8 cellular contexts compared by ENCODE assay signal in the genomic region with DNA sequence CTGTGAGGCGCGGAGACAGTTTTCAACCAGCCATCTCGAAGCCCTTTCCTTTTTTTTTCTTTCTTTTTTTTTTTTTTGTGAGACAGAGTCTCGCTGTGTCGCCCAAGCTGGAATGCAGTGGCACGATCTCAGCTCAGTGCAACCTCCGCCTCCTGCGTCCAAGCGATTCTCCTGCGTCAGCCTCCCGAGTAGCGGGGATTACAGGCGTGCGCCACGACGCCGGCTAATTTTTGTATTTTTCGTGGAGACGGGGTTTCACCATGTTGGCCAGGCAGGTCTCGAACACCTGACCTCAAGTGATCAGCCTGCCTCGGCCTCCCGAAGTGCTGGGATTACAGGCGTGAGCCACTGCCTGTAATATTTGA. TPM values are rescaled to one million over a fixed set of nuclear protein-coding genes. Genes with fewer than 3 reads are reported as not detected.
A peak's percentile ranks its signal among the peaks of the same experiment; 100 is the strongest.
DNase-seq lines count a peak whose midpoint lies in the region; ATAC-seq and TF ChIP-seq lines count a peak whose summit lies in the region.
"Not testable (repeated sequence)": the region's sequence is repeated elsewhere in the genome, so short reads cannot be mapped to it uniquely, and the experiment has no call there.

No MANE protein-coding gene starts in this region.

- H3K4me1 ChIP-seq in GM23338 (ENCODE audit: insufficient read depth) (peaks cover 18% of the 10 kb centered on the region), SJSA1 (replicated peaks) (peaks cover 16% of the 10 kb centered on the region), hepatocyte (ENCODE audit: insufficient read depth) (peaks cover 23% of the 10 kb centered on the region)
- H3K4me1 ChIP-seq in mucosa of descending colon (ENCODE audit: low read depth); urinary bladder (ENCODE audit: insufficient read depth): not testable (repeated sequence)

- DNase-seq in GM23338 (ENCODE audit: low spot score); SJSA1 (ENCODE audit: low read depth in 1 of 2, low spot score in 2 of 2); effector memory CD8-positive, alpha-beta T cell; hepatocyte (ENCODE audit: low spot score); retinal pigment epithelial cell (ENCODE audit: low read depth): not testable (repeated sequence)
- DNase-seq in mucosa of descending colon, result peak in 2 of 3 donors; percentile 57 to 68

- not testable (repeated sequence) for H3K9me3 ChIP-seq in SJSA1 (replicated peaks); hepatocyte (ENCODE audit: low read depth); mucosa of descending colon

- H3K36me3 ChIP-seq in GM23338 (ENCODE audit: insufficient read depth); SJSA1; hepatocyte (replicated peaks; ENCODE audit: insufficient read depth, low read depth); mucosa of descending colon (ENCODE audit: low read depth); urinary bladder (ENCODE audit: insufficient read depth): not testable (repeated sequence)

- not testable (repeated sequence) for H3K27ac ChIP-seq in GM23338 (ENCODE audit: low read depth); SJSA1
- peak overlapping the region; percentile 91 for H3K27ac ChIP-seq in hepatocyte
- peak overlapping the region; percentile 80 for H3K27ac ChIP-seq in urinary bladder (ENCODE audit: low read depth)

- WGBS in hepatocyte (ENCODE audit: low lambda C conversion rate, missing lambda C conversion rate), result 10% methylated on average over 21 of the region's 23 CpGs
- WGBS in urinary bladder, result 12% methylated on average over 23 of the region's 23 CpGs

- H3K9me2 ChIP-seq in GM23338 (ENCODE audit: insufficient read depth); hepatocyte (replicated peaks; ENCODE audit: insufficient read depth): not testable (repeated sequence)

- H3K36me3 Mint-ChIP-seq in GM23338 (ENCODE audit: low read depth); activated naive CD8-positive, alpha-beta T cell: not testable (repeated sequence)
- peaks cover 14% of the 10 kb centered on the region for H3K36me3 Mint-ChIP-seq in effector memory CD8-positive, alpha-beta T cell (ENCODE audit: insufficient read depth)

- not testable (repeated sequence) for H3K79me2 ChIP-seq in GM23338 (replicated peaks; ENCODE audit: insufficient read depth)
- H3K79me2 ChIP-seq in hepatocyte, result peaks cover 37% of the 10 kb centered on the region

- H4K20me1 ChIP-seq in GM23338 (replicated peaks; ENCODE audit: insufficient read depth), result not testable (repeated sequence)
- H4K20me1 ChIP-seq in hepatocyte (ENCODE audit: insufficient read depth, poor library complexity, severe bottlenecking), result peaks cover 25% of the 10 kb centered on the region

- H3K4me3 ChIP-seq in GM23338 (peak overlapping the region; percentile 82), SJSA1 (peak overlapping the region; percentile 58), hepatocyte (peak overlapping the region; percentile 26), mucosa of descending colon (peak overlapping the region; percentile 67), retinal pigment epithelial cell (ENCODE audit: low read length) (peak overlapping the region; percentile 44), urinary bladder (ENCODE audit: low read depth, low read length) (peak overlapping the region; percentile 72)

- H3K27me3 ChIP-seq in GM23338 (ENCODE audit: insufficient read depth), result peaks cover 67% of the 10 kb centered on the region
- H3K27me3 ChIP-seq in SJSA1 (replicated peaks); hepatocyte: not testable (repeated sequence)

- H3K4me1 Mint-ChIP-seq in GM23338, result peaks cover 30% of the 10 kb centered on the region; the same call in 2 of the 3 replicates
- peaks cover 18% of the 10 kb centered on the region for H3K4me1 Mint-ChIP-seq in activated naive CD8-positive, alpha-beta T cell (ENCODE audit: low read depth)
- not testable (repeated sequence) for H3K4me1 Mint-ChIP-seq in effector memory CD8-positive, alpha-beta T cell (ENCODE audit: low read depth in 2 of 2)

- TF ChIP-seq CTCF in GM23338 (conservative IDR thresholded peaks at IDR 0.05; ENCODE audit: low read depth in 2 of 2); hepatocyte (IDR thresholded peaks at IDR 0.05; ENCODE audit: poor library complexity); mucosa of descending colon (IDR thresholded peaks at IDR 0.05); retinal pigment epithelial cell (conservative IDR thresholded peaks at IDR 0.05; ENCODE audit: low read depth, low read length): not testable (repeated sequence)

- H2AFZ ChIP-seq in GM23338 (peak overlapping the region; percentile 97), hepatocyte (peak overlapping the region; percentile 69)

- H3K27ac Mint-ChIP-seq in GM23338; activated naive CD8-positive, alpha-beta T cell; effector memory CD8-positive, alpha-beta T cell: not testable (repeated sequence)

- peak overlapping the region; percentile 96 for H3K4me2 ChIP-seq in GM23338
- H3K4me2 ChIP-seq in hepatocyte, result peak overlapping the region; percentile 96

- peaks cover 51% of the 10 kb centered on the region for H3K27me3 Mint-ChIP-seq in GM23338 (ENCODE audit: insufficient read depth, low read depth, poor library complexity)
- peaks cover 45% of the 10 kb centered on the region for H3K27me3 Mint-ChIP-seq in activated naive CD8-positive, alpha-beta T cell
- H3K27me3 Mint-ChIP-seq in effector memory CD8-positive, alpha-beta T cell, result peaks cover 58 to 82% of the 10 kb centered on the region in 2 donors

- intact Hi-C loops in mucosa of descending colon (cut with DNase I, micrococcal nuclease), result not testable (repeated sequence)

- not testable (repeated sequence) for ATAC-seq in GM23338; effector memory CD8-positive, alpha-beta T cell (replicated peaks); mucosa of descending colon

- not testable (repeated sequence) for H3F3A ChIP-seq in GM23338 (replicated peaks; ENCODE audit: low read depth)

- not testable (repeated sequence) for H3K9me3 Mint-ChIP-seq in GM23338; activated naive CD8-positive, alpha-beta T cell (ENCODE audit: low read depth); effector memory CD8-positive, alpha-beta T cell

- peak overlapping the region; percentile 80 for H3K4me3 Mint-ChIP-seq in GM23338
- H3K4me3 Mint-ChIP-seq in activated naive CD8-positive, alpha-beta T cell, result peak overlapping the region; percentile 76
- peak overlapping the region; percentile 56 to 69 for H3K4me3 Mint-ChIP-seq in effector memory CD8-positive, alpha-beta T cell

RNA-seq across cellular contexts. Expression of a gene that starts 1.0 kb away (rescaled TPM):
- total RNA-seq in GM23338 (2014; rRNA removed; shearing (Covaris generic)), result 26.8 and 29.8 TPM in 2 replicates
- polyA plus RNA-seq in GM23338 (2016; fragmentation: Nextera tagmentation; extraction: Ambion mirVana), result 6.0 and 8.3 TPM in 2 replicates
- total RNA-seq in SJSA1 (2014; rRNA removed; shearing (Covaris generic)), result 1.00 and 1.5 TPM in 2 replicates
- 59.8 and 66.8 TPM in 2 replicates for total RNA-seq in hepatocyte
- 35.0 and 41.8 TPM in 2 replicates for polyA plus RNA-seq in hepatocyte
- 100 to 1,000 TPM; 203 to 454 (median 438) TPM for total RNA-seq in mucosa of descending colon
- total RNA-seq in urinary bladder, result 39.6 TPM
- polyA plus RNA-seq in urinary bladder, result 89.6 TPM

Comparison
In these comparisons a context has a peak if more than half of its experiments do, and no peak if none do; other contexts are left out.
1. H3K4me3 ChIP-seq: peak in every context shown above with its lines; median percentile 82 in GM23338; 72 in urinary bladder; 67 in mucosa of descending colon; 58 in SJSA1; 44 in retinal pigment epithelial cell; 26 in hepatocyte.
2. RNA of a gene that starts 1.0 kb away (total RNA-seq): 203 to 454 TPM in mucosa of descending colon, 59.8 to 66.8 TPM in hepatocyte, 39.6 TPM in urinary bladder (single experiment) and 26.8 to 29.8 TPM in GM23338; 1.00 to 1.5 TPM in SJSA1; every median in the first group is over 10 times any median in the second.
3. Peak in every context shown above with its lines, with median percentiles within 50 percentile points of each other: H3K4me3 Mint-ChIP-seq.